In the genomic region with DNA sequence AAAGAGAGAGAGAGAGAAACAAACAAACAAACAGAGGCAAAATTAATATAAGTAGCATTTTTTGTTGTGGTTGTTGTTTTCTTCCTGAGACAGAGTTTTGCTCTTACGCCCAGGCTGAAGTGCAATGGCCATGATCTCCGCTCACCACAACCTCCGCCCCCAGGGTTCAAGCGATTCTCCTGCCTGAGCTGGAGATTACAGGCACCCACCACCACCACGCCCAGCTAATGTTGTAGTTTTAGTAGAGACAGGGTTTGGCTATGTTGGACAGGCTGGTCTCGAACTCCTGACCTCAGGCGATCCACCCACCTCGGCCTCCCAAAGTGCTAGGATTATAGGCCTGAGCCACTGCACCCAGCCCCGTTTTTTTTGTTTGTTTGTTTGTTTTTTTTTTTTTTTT, we compare ENCODE assay signal across 18 cellular contexts.
DNase-seq lines count a peak whose midpoint lies in the region; ATAC-seq, FAIRE-seq and TF ChIP-seq lines count a peak whose summit lies in the region.
"Had no signal": no experiment of that assay in that cellular context is flagged by ENCODE, and none has a peak within 500 bp of the region (broad histone marks: within the 10 kb centered on the region; RNA-seq: fewer than 3 reads in every experiment).

No MANE protein-coding gene starts in this region.

- H3K9ac ChIP-seq in HepG2 (ENCODE audit: insufficient read depth, low read depth, low read length) = no peak overlapping the region
- H3K9ac ChIP-seq: BLaER1 treated with 17β-estradiol and CSF1 and Interleukin-3, amounts not matched to agents 10 nM and 100 nM had no signal

- H3K27ac Mint-ChIP-seq in glutamatergic neuron (ENCODE audit: unreplicated experiment) = peak overlapping the region; percentile 80
- H3K27ac Mint-ChIP-seq: CD4-positive, alpha-beta T cell; H9 had no signal

- H3K9me3 Mint-ChIP-seq in glutamatergic neuron (ENCODE audit: unreplicated experiment) = peaks cover 4% of the 10 kb centered on the region

- TF ChIP-seq EP300 in HepG2 (IDR thresholded peaks at IDR 0.05; ENCODE audit: low read depth in 2 of 2, low read length in 2 of 2) (no peak), HepG2 (CRISPR knock-in tag; IDR thresholded peaks at IDR 0.05; ENCODE audit: borderline replicate concordance) (no peak)

- peak overlapping the region; percentile 27; the same call in 1 of the 2 replicates for H3K4me2 ChIP-seq in HepG2 (ENCODE audit: low read depth, low read length)
- H3K4me2 ChIP-seq: BLaER1 treated with 17β-estradiol and CSF1 and Interleukin-3, amounts not matched to agents 10 nM and 100 nM had no signal

- H3K4me1 ChIP-seq in HepG2 (ENCODE audit: insufficient read depth, low read length) (peaks cover 7% of the 10 kb centered on the region), right lobe of liver (no peaks in the 10 kb centered on the region)

- no peak for TF ChIP-seq RAD21 in HepG2 (CRISPR knock-in tag; IDR thresholded peaks at IDR 0.05)

- no peaks in the 10 kb centered on the region for H4K20me1 ChIP-seq in HepG2 (ENCODE audit: insufficient read depth, low read length)
- H4K20me1 ChIP-seq: BLaER1 treated with 17β-estradiol and CSF1 and Interleukin-3, amounts not matched to agents 10 nM and 100 nM had no signal

- CTCF ChIA-PET in HepG2 (lab: Yijun Ruan, JAX; ENCODE audit: low intra/inter-chr PET ratio, low total read pairs) = no interaction called here

- H3K27ac ChIP-seq in HepG2 (ENCODE audit: extremely low read length, insufficient read depth, low read length) (no peak overlapping the region), right lobe of liver (no peak overlapping the region)
- H3K27ac ChIP-seq: BLaER1 treated with 17β-estradiol and CSF1 and Interleukin-3, amounts not matched to agents 10 nM and 100 nM had no signal

- H3K4me3 ChIP-seq in HepG2 (replicated peaks in 1 of 3; ENCODE audit: insufficient read depth in 1 of 3, low read depth in 2 of 3, low read length in 3 of 3) (no peak overlapping the region; a peak in 1 of 6 replicates), right lobe of liver (no peak overlapping the region)
- H3K4me3 ChIP-seq: BLaER1 treated with 17β-estradiol and CSF1 and Interleukin-3, amounts not matched to agents 10 nM and 100 nM; GM12878 had no signal

- no peaks in the 10 kb centered on the region for H3K36me3 ChIP-seq in HepG2 (replicated peaks in 1 of 2; ENCODE audit: control insufficient read depth in 1 of 2, insufficient read depth in 2 of 2, low read length in 2 of 2)
- H3K36me3 ChIP-seq in right lobe of liver = no peaks in the 10 kb centered on the region

- 34% methylated on average over 9 of the region's 9 CpGs for whole genome bisulfite sequencing in HepG2 (ENCODE audit: low lambda C conversion rate)
- 86% methylated on average over 4 of the region's 9 CpGs for WGBS in right lobe of liver (ENCODE audit: insufficient coverage, low coverage, low lambda C conversion rate, missing lambda C conversion rate)

- no peaks in the 10 kb centered on the region for H3K79me2 ChIP-seq in HepG2 (ENCODE audit: insufficient read depth, low read length)

- no peaks in the 10 kb centered on the region for H3K36me3 Mint-ChIP-seq in glutamatergic neuron (ENCODE audit: unreplicated experiment)

- no TSS peak for BruUV-seq in HepG2 (replicated peaks; lab: Mats Ljungman, UMichigan)

- peaks cover 4% of the 10 kb centered on the region for H3K27me3 Mint-ChIP-seq in glutamatergic neuron (ENCODE audit: unreplicated experiment)
- H3K27me3 Mint-ChIP-seq: CD4-positive, alpha-beta T cell had no signal

- peaks cover 9% of the 10 kb centered on the region for H3K4me1 Mint-ChIP-seq in glutamatergic neuron (ENCODE audit: low read depth, unreplicated experiment)

- intact Hi-C loops in HepG2 (cut with micrococcal nuclease; ENCODE audit: unreplicated experiment) = no loop called here
- intact Hi-C loops in right lobe of liver (cut with DNase I) = no loop called here
- intact Hi-C loops in sciatic nerve (cut with DNase I) = no loop called here

- in situ Hi-C loops in HepG2 (cut with HindIII; ENCODE audit: extremely low pct_ligation_motif_present, low pct_unique_long_range_greater_than_20kb) = no loop called here

- H3K4me3 Mint-ChIP-seq in glutamatergic neuron (ENCODE audit: unreplicated experiment) = no peak overlapping the region
- H3K4me3 Mint-ChIP-seq: CD4-positive, alpha-beta T cell; H9 had no signal

- H3K27me3 ChIP-seq in HepG2 (ENCODE audit: control insufficient read depth in 1 of 2, insufficient read depth in 2 of 2, low read length in 2 of 2) = peaks cover 0 to 8% of the 10 kb centered on the region in 2 experiments; a peak in 2 of 5 replicates
- H3K27me3 ChIP-seq in right lobe of liver = no peaks in the 10 kb centered on the region

- no peak for DNase-seq in HepG2 (ENCODE audit: low spot score)
- DNase-seq in right lobe of liver = no peak
- no peak for DNase-seq in glutamatergic neuron
- peak; percentile 45 for DNase-seq in sciatic nerve (ENCODE audit: low spot score)
- no peak for DNase-seq in CD1c-positive myeloid dendritic cell (ENCODE audit: extremely low spot score)
- DNase-seq in DMS153 (lab: John Stamatoyannopoulos, UW) = no peak
- DNase-seq: ACHN; Calu3; CD4-positive, alpha-beta T cell; DMS 273 treated with DMSO at 0.1 percent for 48 hours; DMS79; GOT3; H9 had no signal

- ATAC-seq in HepG2 = no peak
- ATAC-seq in right lobe of liver = no peak
- peak; percentile 38 for ATAC-seq in sciatic nerve
- ATAC-seq in GM19452 (IDR thresholded peaks at IDR 0.05; ENCODE audit: unreplicated experiment) = no peak
- ATAC-seq: GM12878 had no signal

- peaks cover 5% of the 10 kb centered on the region for H3K9me3 ChIP-seq in HepG2 (ENCODE audit: low read length)
- H3K9me3 ChIP-seq in right lobe of liver = no peaks in the 10 kb centered on the region

- POLR2A ChIA-PET in HepG2 (lab: Yijun Ruan, JAX) = no interaction called here

- TF ChIP-seq POLR2A in HepG2 (IDR thresholded peaks at IDR 0.05; ENCODE audit: insufficient read depth in 1 of 2, low read depth in 2 of 2, low read length in 2 of 2) = no peak
- TF ChIP-seq POLR2A in right lobe of liver (IDR thresholded peaks at IDR 0.05) = no peak

- no peak for FAIRE-seq in HepG2 (lab: Jason Lieb, UNC)
- FAIRE-seq: GM12878, GM18507, HTR-8/SVneo had no signal

- no peak overlapping the region for H2AFZ ChIP-seq in HepG2 (ENCODE audit: low read length)

- TF ChIP-seq CTCF in HepG2 (CRISPR knock-in tag; IDR thresholded peaks at IDR 0.05) (no peak), right lobe of liver (IDR thresholded peaks at IDR 0.05) (no peak), glutamatergic neuron (IDR thresholded peaks at IDR 0.05; ENCODE audit: partially characterized antibody, unreplicated experiment) (no peak)

TF ChIP-seq in HepG2, 621 proteins besides CTCF, POLR2A, EP300 and RAD21:
- TF ChIP-seq TBX3 (IDR thresholded peaks at IDR 0.05; ENCODE audit: borderline replicate concordance) (no peak), ZSCAN12 (CRISPR knock-in tag; IDR thresholded peaks at IDR 0.05) (no peak), SMAD1 (CRISPR knock-in tag; IDR thresholded peaks at IDR 0.05; ENCODE audit: borderline replicate concordance, low read depth) (no peak), ZNF619 (CRISPR knock-in tag; IDR thresholded peaks at IDR 0.05) (no peak)
